ENCODE assay signal across 7 cellular contexts in the genomic region with DNA sequence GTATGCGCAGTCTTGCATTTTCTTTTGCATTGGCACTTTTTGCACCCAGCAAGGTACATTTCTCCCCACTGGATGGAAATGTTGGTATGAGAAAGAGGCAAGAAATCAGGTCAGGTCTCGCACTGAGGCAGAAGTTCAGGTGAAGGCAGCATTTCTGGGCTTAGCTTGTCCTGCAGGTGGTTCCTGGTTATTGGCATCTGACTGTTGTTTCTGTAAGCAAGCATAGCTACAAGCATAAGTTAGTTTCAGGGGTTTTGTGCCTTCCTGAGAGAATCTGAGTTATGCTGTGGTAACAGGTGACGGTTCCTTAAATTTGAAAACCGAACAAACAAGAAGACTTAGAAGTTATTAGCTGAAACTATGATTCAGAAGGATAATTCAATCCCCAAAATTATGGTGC.
"Had no signal": no experiment of that assay in that cellular context is flagged by ENCODE, and none has a peak within 500 bp of the region (broad histone marks: within the 10 kb centered on the region; RNA-seq: fewer than 3 reads in every experiment).

No MANE protein-coding gene starts in this region.

- H3K4me3 ChIP-seq: GM23248, HAP-1 had no signal

- H2AFZ ChIP-seq: GM23248 had no signal

- H3K9ac ChIP-seq: GM23248 had no signal

- H3K27ac ChIP-seq: GM23248, HL-60 had no signal

- H3K9me3 ChIP-seq: HAP-1 had no signal

- DNase-seq: GM23248, GOT3, H7, HFFc6, KBM-7 had no signal

- H3K4me1 ChIP-seq: HAP-1 had no signal

- H3K36me3 ChIP-seq: HAP-1 had no signal
